Comparison of ENCODE assay signal across 15 cellular contexts in genomic region chr16:66701516-66701915, GRCh38. TPM values are rescaled to one million over a fixed set of nuclear protein-coding genes. Genes with fewer than 3 reads are reported as not detected.
DNase-seq lines count a peak whose midpoint lies in the region; ATAC-seq, FAIRE-seq and TF ChIP-seq lines count a peak whose summit lies in the region.
"Had no signal": no experiment of that assay in that cellular context is flagged by ENCODE, and none has a peak within 500 bp of the region (broad histone marks: within the 10 kb centered on the region; RNA-seq: fewer than 3 reads in every experiment).

No MANE protein-coding gene starts in this region.

- FAIRE-seq in GM12891 (lab: Jason Lieb, UNC), result no peak
- FAIRE-seq: A204.1, H1, K562 had no signal

- ATAC-seq in HG02610 (IDR thresholded peaks at IDR 0.05; ENCODE audit: unreplicated experiment), result no peak
- ATAC-seq: K562 had no signal

- TF ChIP-seq POLR2A in GM12891 (IDR thresholded peaks at IDR 0.05; ENCODE audit: low read depth, low read length), result no peak

- in situ Hi-C loops in ACHN (cut with HindIII; ENCODE audit: low pct_ligation_motif_present, low pct_unique_long_range_greater_than_20kb, low sequenced_read_pairs), result no loop called here

- DNase-seq in ELR (ENCODE audit: low read depth) (peak; percentile 23), M059J (ENCODE audit: low read depth) (peak; percentile 44), mesenteric fat pad (ENCODE audit: low spot score) (peak; percentile 8), GM12891 (ENCODE audit: insufficient read length, low spot score) (no peak), ACHN (no peak)
- DNase-seq in activated effector memory CD4-positive, alpha-beta T cell treated with anti-CD3 and anti-CD28 coated beads, Interleukin-2, amount 50 U/mL, for 16 hours, result no peak
- DNase-seq: CD4-positive, CD25-positive, alpha-beta regulatory T cell; CD8-positive, alpha-beta memory T cell; COR-L47; GDM1; H9 had no signal

TF ChIP-seq in GM12891, 5 proteins besides CTCF, POLR2A, EP300 and RAD21:
- TF ChIP-seq TAF1 (IDR thresholded peaks at IDR 0.05; ENCODE audit: low read depth, low read length), result no peak
- TF ChIP-seq PAX5 (IDR thresholded peaks at IDR 0.05; ENCODE audit: insufficient read depth, low read length, severe bottlenecking), result no peak

RNA-seq across cellular contexts. Expression of gene CMTM4, which starts 5.0 kb away (rescaled TPM):
- total RNA-seq in M059J (2014; rRNA removed; shearing (Covaris generic)), result 15.2 and 18.4 TPM in 2 replicates
- 17.9 TPM for total RNA-seq in mesenteric fat pad
- polyA plus RNA-seq in GM12891 (2012; ENCODE audit: low read depth, missing spikeins), result 0.30 TPM

RNA-seq across cellular contexts. Expression of gene DYNC1LI2, which starts 49.9 kb away (rescaled TPM):
- total RNA-seq in M059J (2014; rRNA removed; shearing (Covaris generic)), result 79.5 and 92.4 TPM in 2 replicates
- total RNA-seq in mesenteric fat pad, result 162 TPM
- polyA plus RNA-seq in GM12891 (2012; ENCODE audit: low read depth, missing spikeins), result 14.2 TPM

Comparison
In these comparisons a context has a peak if more than half of its experiments do, and no peak if none do; other contexts are left out.
1. DNase-seq: peak in ELR (single experiment), M059J (single experiment) and mesenteric fat pad (single experiment); none in GM12891 (single experiment), activated effector memory CD4-positive, alpha-beta T cell treated with anti-CD3 and anti-CD28 coated beads, Interleukin-2, amount 50 U/mL, for 16 hours (single experiment) and ACHN (single experiment).